Comparison of ENCODE assay signal across 8 cellular contexts in the genomic region with DNA sequence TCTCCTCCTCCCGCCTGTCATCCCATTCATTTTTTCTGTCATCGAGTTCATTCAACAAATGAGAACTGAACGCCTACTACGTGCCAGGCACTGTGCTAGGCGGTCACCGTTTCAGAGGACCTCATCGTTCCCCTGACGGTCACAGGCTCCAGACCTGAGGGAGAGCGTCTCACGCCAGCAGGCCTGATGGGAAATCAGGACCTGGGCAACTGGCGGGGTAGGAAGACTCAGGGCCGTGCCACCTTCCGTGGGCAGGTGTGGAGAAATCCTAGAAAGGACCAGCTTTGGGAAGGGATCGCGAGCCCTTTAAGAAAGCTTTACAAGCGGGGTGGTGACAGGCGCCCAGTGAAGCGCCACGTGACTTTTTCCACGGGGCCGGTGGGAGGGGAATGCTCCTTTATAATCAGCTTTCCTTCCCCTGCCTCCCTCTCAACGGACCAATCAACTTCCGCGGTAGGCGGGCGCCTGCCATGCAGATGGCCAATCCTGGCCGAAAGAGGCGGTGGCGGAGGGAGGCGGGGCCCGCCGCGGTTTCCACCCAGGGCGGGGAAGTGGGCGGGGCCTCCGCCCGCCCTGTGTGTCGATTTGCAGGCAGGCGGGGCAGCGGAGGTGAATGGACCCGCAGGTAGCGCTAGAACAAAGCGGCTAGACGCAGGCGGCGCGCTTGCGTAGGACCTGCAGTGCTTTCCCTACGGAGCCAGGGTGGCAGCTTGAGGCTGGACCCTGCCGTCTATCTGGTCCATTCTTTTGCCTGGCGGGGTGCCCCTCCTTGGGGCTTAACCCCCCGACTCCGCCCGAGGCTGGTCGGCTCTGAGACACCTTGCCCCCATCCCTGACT. TPM values are rescaled to one million over a fixed set of nuclear protein-coding genes. Genes with fewer than 3 reads are reported as not detected.
DNase-seq lines count a peak whose midpoint lies in the region; ATAC-seq and TF ChIP-seq lines count a peak whose summit lies in the region.

No MANE protein-coding gene starts in this region.

- DNase-seq in COLO668 (lab: John Stamatoyannopoulos, UW; ENCODE audit: unreplicated experiment) = peak; percentile 97
- DNase-seq in GM20000 (ENCODE audit: low spot score) = peak; percentile 98
- DNase-seq in HS-5 (ENCODE audit: low read depth) = peak; percentile 95
- peak; percentile 93 for DNase-seq in NK-92 (lab: John Stamatoyannopoulos, UW; ENCODE audit: unreplicated experiment)
- peak; percentile 99 for DNase-seq in activated CD8-positive, alpha-beta memory T cell treated with anti-CD3 and anti-CD28 coated beads for 24 hours
- DNase-seq in effector CD4-positive, alpha-beta T cell = peak; percentile 99
- DNase-seq in lower lobe of right lung = peak; percentile 99
- DNase-seq in stimulated activated CD4-positive, alpha-beta T cell treated with anti-CD3 and anti-CD28 coated beads, TNF-alpha, amount 100 ng/mL, for 1 hour (ENCODE audit: low read depth in 3 of 3, low spot score in 1 of 3) = peak; percentile 98 to 99 (median 98)

- H3K27ac ChIP-seq in lower lobe of right lung = peak overlapping the region; percentile 90

- H3K9me3 ChIP-seq in lower lobe of right lung = no peaks in the 10 kb centered on the region

- peaks cover 16% of the 10 kb centered on the region for H3K36me3 ChIP-seq in lower lobe of right lung

- no peaks in the 10 kb centered on the region for H3K27me3 ChIP-seq in lower lobe of right lung (ENCODE audit: low read depth)

- intact Hi-C loops in lower lobe of right lung (cut with DNase I) = no loop called here

- ATAC-seq in lower lobe of right lung = peak; percentile 92 to 95

- no peak for TF ChIP-seq CTCF in GM20000 (IDR thresholded peaks at IDR 0.05; ENCODE audit: extremely low read depth, missing control alignments)
- no peak for TF ChIP-seq CTCF in lower lobe of right lung (IDR thresholded peaks at IDR 0.05)

- peak overlapping the region; percentile 64 for H3K4me3 ChIP-seq in lower lobe of right lung

- H3K4me1 ChIP-seq in lower lobe of right lung = peaks cover 44% of the 10 kb centered on the region

RNA-seq across cellular contexts. Expression of gene DUSP7, which starts 0.8 kb away (rescaled TPM):
- total RNA-seq in lower lobe of right lung = 28.8 TPM

Comparison
In these comparisons a context has a peak if more than half of its experiments do, and no peak if none do; other contexts are left out.
1. Peak in every context shown above with its lines: DNase-seq, ATAC-seq, H3K4me3 ChIP-seq and H3K27ac ChIP-seq.